In the genomic region with DNA sequence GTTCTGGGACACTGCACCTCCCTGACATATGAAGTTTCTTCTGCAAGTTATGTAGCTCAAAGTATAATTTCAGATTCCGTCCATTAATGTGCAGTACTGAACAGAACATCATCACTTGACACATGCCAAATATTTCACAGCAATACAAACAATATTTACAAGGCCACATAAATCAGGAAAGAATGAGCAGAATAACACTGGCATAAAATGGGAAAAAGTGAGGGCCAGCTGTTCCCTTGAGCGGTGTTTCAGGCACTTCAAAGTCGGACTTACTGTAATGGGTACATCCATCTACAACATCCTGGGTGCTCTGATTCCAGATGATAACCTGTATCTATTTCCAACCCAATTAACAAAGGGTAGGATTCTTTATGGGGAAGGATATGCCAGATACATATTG, we compare ENCODE assay signal across 28 cellular contexts.
"Had no signal": no experiment of that assay in that cellular context is flagged by ENCODE, and none has a peak within 500 bp of the region (broad histone marks: within the 10 kb centered on the region; RNA-seq: fewer than 3 reads in every experiment).

No MANE protein-coding gene starts in this region.

- H3K27me3 Mint-ChIP-seq: activated CD4-positive, alpha-beta memory T cell treated with anti-CD3 and anti-CD28 coated beads for 36 hours; activated CD4-positive, alpha-beta T cell treated with anti-CD3 and anti-CD28 coated beads, Interleukin-2, amount 10 ng/mL, durations not matched to agents 7 days and 5 days; activated naive CD8-positive, alpha-beta T cell had no signal

- H3K4me3 Mint-ChIP-seq: activated CD4-positive, alpha-beta memory T cell treated with anti-CD3 and anti-CD28 coated beads for 36 hours; activated CD4-positive, alpha-beta T cell treated with anti-CD3 and anti-CD28 coated beads, Interleukin-2, amount 10 ng/mL, durations not matched to agents 7 days and 5 days; activated naive CD8-positive, alpha-beta T cell; activated T-cell treated with anti-CD3 and anti-CD28 coated beads, Interleukin-2, amount 50 U/mL, for 4 hours had no signal

- H3K9me3 ChIP-seq: MG63, SJCRH30, SK-N-SH had no signal

- ATAC-seq: activated T-cell treated with anti-CD3 and anti-CD28 coated beads, Interleukin-2, amount 50 U/mL, for 4 hours; Panc1; Right ventricle myocardium inferior had no signal

- H3K27ac ChIP-seq: KMS-11, VCaP had no signal

- DNase-seq: activated CD4-positive, alpha-beta memory T cell treated with anti-CD3 and anti-CD28 coated beads for 36 hours; activated CD4-positive, alpha-beta T cell treated with anti-CD3 and anti-CD28 coated beads, Interleukin-2, amount 10 ng/mL, durations not matched to agents 7 days and 5 days; activated CD4-positive, CD25-positive, alpha-beta regulatory T cell; activated CD8-positive, alpha-beta memory T cell treated with anti-CD3 and anti-CD28 coated beads for 24 hours; activated effector memory CD4-positive, alpha-beta T cell treated with anti-CD3 and anti-CD28 coated beads, Interleukin-2, amount 50 U/mL, for 16 hours; activated naive CD4-positive, alpha-beta T cell treated with Interleukin-2 at 50 U/mL for 16 hours; activated T-cell treated with anti-CD3 and anti-CD28 coated beads, Interleukin-2, amount 50 U/mL, for 4 hours; MG63; MV-4-11; NCI-H1092 treated with DMSO at 0.1 percent for 48 hours; NCI-H1417 treated with DMSO at 0.1 percent for 48 hours; NCI-H1694; NCI-H2029; NCI-H2107; NCI-H2171 treated with DMSO at 0.1 percent for 48 hours; NCI-H226; NCI-H510A; NCI-H526 treated with DMSO at 0.1 percent for 48 hours; NCI-H82; RPMI8226; SJCRH30; SK-N-SH; T-helper 1 cell had no signal

- H3K27ac Mint-ChIP-seq: activated CD4-positive, alpha-beta memory T cell treated with anti-CD3 and anti-CD28 coated beads for 36 hours; activated CD4-positive, alpha-beta T cell treated with anti-CD3 and anti-CD28 coated beads, Interleukin-2, amount 10 ng/mL, durations not matched to agents 7 days and 5 days; activated naive CD8-positive, alpha-beta T cell had no signal

- H3K4me3 ChIP-seq: MG63, SJCRH30 had no signal

- H3K4me1 Mint-ChIP-seq: activated CD4-positive, alpha-beta T cell treated with anti-CD3 and anti-CD28 coated beads, Interleukin-2, amount 10 ng/mL, durations not matched to agents 7 days and 5 days had no signal

- H3K9me3 Mint-ChIP-seq: activated CD4-positive, alpha-beta memory T cell treated with anti-CD3 and anti-CD28 coated beads for 36 hours; activated CD4-positive, alpha-beta T cell treated with anti-CD3 and anti-CD28 coated beads, Interleukin-2, amount 10 ng/mL, durations not matched to agents 7 days and 5 days; activated T-cell treated with anti-CD3 and anti-CD28 coated beads, Interleukin-2, amount 50 U/mL, for 4 hours had no signal

- H3K27me3 ChIP-seq: MG63, SJCRH30 had no signal
